In the genomic region with DNA sequence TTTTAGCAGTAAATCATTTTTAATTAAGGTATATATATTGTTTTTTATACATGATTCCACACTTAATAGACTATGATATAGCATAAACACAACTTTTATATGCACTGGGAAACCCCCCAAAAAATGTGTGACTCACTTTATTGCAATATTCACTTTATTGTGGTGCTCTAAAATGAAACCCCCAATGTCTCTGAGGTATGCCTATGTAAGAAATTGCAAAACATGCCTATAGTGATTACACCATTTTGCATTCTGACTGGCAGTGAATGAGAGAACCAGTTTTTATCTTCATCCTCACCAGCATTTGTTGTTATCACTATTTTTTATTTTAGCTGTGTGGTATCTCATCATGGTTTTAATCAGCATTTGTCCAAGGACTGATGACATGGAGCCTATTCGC, we compare ENCODE assay signal across 10 cellular contexts. TPM values are rescaled to one million over a fixed set of nuclear protein-coding genes. Genes with fewer than 3 reads are reported as not detected.
"Had no signal": no experiment of that assay in that cellular context is flagged by ENCODE, and none has a peak within 500 bp of the region (broad histone marks: within the 10 kb centered on the region; RNA-seq: fewer than 3 reads in every experiment).

No MANE protein-coding gene starts in this region.

- DNase-seq: GM23248, H9, HCEC 1CT, KG1 had no signal

- H2AFZ ChIP-seq: GM23248 had no signal

- H3K4me1 Mint-ChIP-seq: IgD-negative memory B cell had no signal

- H3K27ac ChIP-seq: GM23248, HL-60 had no signal

- H3K4me3 Mint-ChIP-seq: H9, IgD-negative memory B cell had no signal

- H3K4me3 ChIP-seq: GM23248 had no signal

- H3K9ac ChIP-seq: GM23248 had no signal

- ATAC-seq: HepG2 had no signal

- H3K27ac Mint-ChIP-seq: H9, IgD-negative memory B cell had no signal

- FAIRE-seq: H1, H54, HepG2 had no signal

RNA-seq across cellular contexts. Expression of gene CST11, which starts 8.5 kb away (rescaled TPM):
- total RNA-seq: GM23248, H1, H9, HepG2, HT1080 had no signal
- polyA plus RNA-seq: GM23248, HepG2, IgD-negative memory B cell had no signal

RNA-seq across cellular contexts. Expression of gene CSTL1, which starts 21.7 kb away (rescaled TPM):
- total RNA-seq: GM23248, H1, H9, HepG2, HT1080 had no signal
- polyA plus RNA-seq: GM23248, H1, HepG2, IgD-negative memory B cell had no signal

RNA-seq across cellular contexts. Expression of gene CST8, which starts 29.7 kb away (rescaled TPM):
- total RNA-seq: GM23248, H1, H9, HepG2, HT1080 had no signal
- polyA plus RNA-seq: GM23248, H1, HepG2, IgD-negative memory B cell had no signal
